ENCODE assay signal across 8 cellular contexts in genomic region chr21:41761211-41762181, GRCh38. TPM values are rescaled to one million over a fixed set of nuclear protein-coding genes. Genes with fewer than 3 reads are reported as not detected.
A peak's percentile ranks its signal among the peaks of the same experiment; 100 is the strongest.
DNase-seq lines count a peak whose midpoint lies in the region; ATAC-seq and TF ChIP-seq lines count a peak whose summit lies in the region.

No MANE protein-coding gene starts in this region.

- H3K4me1 ChIP-seq in esophagus squamous epithelium: peaks cover 17 to 81% (median 30%) of the 10 kb centered on the region in 3 donors

- DNase-seq in DMS79 treated with DMSO at 0.1 percent for 48 hours (lab: John Stamatoyannopoulos, UW) (peak; percentile 67), NCI-H748 (lab: John Stamatoyannopoulos, UW; ENCODE audit: unreplicated experiment) (peak; percentile 55), esophagus squamous epithelium (lab: John Stamatoyannopoulos, UW) (no peak), nephron progenitor cell (no peak), NCI-H2196 (lab: John Stamatoyannopoulos, UW; ENCODE audit: unreplicated experiment) (no peak), NCI-H2171 treated with DMSO at 0.1 percent for 48 hours (lab: John Stamatoyannopoulos, UW) (no peak)
- DNase-seq in activated CD4-positive, alpha-beta T cell treated with anti-CD3 and anti-CD28 coated beads for 4 hours: no peak

- peak overlapping the region; percentile 80 for H3K4me3 Mint-ChIP-seq in nephron progenitor cell

- no peaks in the 10 kb centered on the region for H3K36me3 Mint-ChIP-seq in nephron progenitor cell (ENCODE audit: low read depth)

- no peak for ATAC-seq in HG02571 (IDR thresholded peaks at IDR 0.05; ENCODE audit: unreplicated experiment)

- TF ChIP-seq CTCF in esophagus squamous epithelium (IDR thresholded peaks at IDR 0.05) (no peak), nephron progenitor cell (IDR thresholded peaks at IDR 0.05) (no peak)

- 7 to 13% methylated on average over 22 to 30 of the region's 31 CpGs for WGBS in esophagus squamous epithelium, 2 donors

- peaks cover 0 to 77% (median 3%) of the 10 kb centered on the region in 4 donors for H3K27me3 ChIP-seq in esophagus squamous epithelium

- no peaks in the 10 kb centered on the region for H3K9me3 Mint-ChIP-seq in nephron progenitor cell

- peak overlapping the region; percentile 5 to 80 (median 64) for H3K4me3 ChIP-seq in esophagus squamous epithelium

- intact Hi-C loops in esophagus squamous epithelium (cut with DNase I): no loop called here

- H3K27ac Mint-ChIP-seq in nephron progenitor cell: no peak overlapping the region

- H3K27ac ChIP-seq in esophagus squamous epithelium: peak overlapping the region; percentile 34 to 97 (median 80)

- peaks cover 68% of the 10 kb centered on the region for H3K27me3 Mint-ChIP-seq in nephron progenitor cell (ENCODE audit: low read depth, poor library complexity)

- peaks cover 48% of the 10 kb centered on the region for H3K4me1 Mint-ChIP-seq in nephron progenitor cell

- H3K36me3 ChIP-seq in esophagus squamous epithelium: peaks cover 0 to 30% (median 0%) of the 10 kb centered on the region in 3 donors

- no peaks in the 10 kb centered on the region for H3K9me3 ChIP-seq in esophagus squamous epithelium

- TF ChIP-seq POLR2A in esophagus squamous epithelium (IDR thresholded peaks at IDR 0.05): no peak

RNA-seq across cellular contexts. Expression of gene RIPK4, which starts 5.4 kb away (rescaled TPM):
- total RNA-seq in esophagus squamous epithelium: 10 to 100 TPM; 41.1 to 93.5 (median 68.8) TPM

Comparison
In these comparisons a context has a peak if more than half of its experiments do, and no peak if none do; other contexts are left out.
1. DNase-seq: peak in DMS79 treated with DMSO at 0.1 percent for 48 hours (single experiment) and NCI-H748 (single experiment); none in esophagus squamous epithelium (single experiment), nephron progenitor cell (single experiment), NCI-H2196 (single experiment), NCI-H2171 treated with DMSO at 0.1 percent for 48 hours (single experiment) and activated CD4-positive, alpha-beta T cell treated with anti-CD3 and anti-CD28 coated beads for 4 hours (0 of 2).